Comparison of ENCODE assay signal across 1 cellular context in the genomic region with DNA sequence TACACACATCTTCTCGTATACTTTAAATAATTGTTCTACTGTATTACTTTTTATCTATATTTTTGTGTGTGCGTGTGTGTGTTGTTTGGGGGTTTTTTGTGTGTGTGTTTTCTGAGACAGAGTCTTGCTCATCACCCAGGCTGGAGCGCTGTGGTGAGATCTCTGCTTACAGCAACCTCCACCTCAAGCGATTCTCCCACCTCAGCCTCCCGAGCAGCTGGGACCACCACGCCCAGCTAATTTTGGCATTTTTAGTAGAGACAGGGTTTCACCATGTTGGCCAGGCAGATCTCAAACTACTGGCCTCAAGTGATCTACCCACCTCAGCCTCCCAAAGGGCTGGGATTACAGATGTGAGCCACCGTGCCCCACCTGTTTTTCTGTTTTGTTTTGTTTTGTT.
TF ChIP-seq lines count a peak whose summit lies in the region.

No MANE protein-coding gene starts in this region.

TF ChIP-seq in WTC11, 78 proteins besides CTCF, POLR2A, EP300 and RAD21 (continued from another document):
- TF ChIP-seq ARID4B (CRISPR knock-in tag; IDR thresholded peaks at IDR 0.05; ENCODE audit: borderline replicate concordance) (no peak), SP1 (CRISPR knock-in tag; conservative IDR thresholded peaks at IDR 0.05) (no peak), SOX15 (CRISPR knock-in tag; IDR thresholded peaks at IDR 0.05) (no peak), ZBTB21 (CRISPR knock-in tag; IDR thresholded peaks at IDR 0.05; ENCODE audit: borderline replicate concordance) (no peak), TEAD1 (CRISPR knock-in tag; IDR thresholded peaks at IDR 0.05) (no peak)
- TF ChIP-seq, protein P1, sequence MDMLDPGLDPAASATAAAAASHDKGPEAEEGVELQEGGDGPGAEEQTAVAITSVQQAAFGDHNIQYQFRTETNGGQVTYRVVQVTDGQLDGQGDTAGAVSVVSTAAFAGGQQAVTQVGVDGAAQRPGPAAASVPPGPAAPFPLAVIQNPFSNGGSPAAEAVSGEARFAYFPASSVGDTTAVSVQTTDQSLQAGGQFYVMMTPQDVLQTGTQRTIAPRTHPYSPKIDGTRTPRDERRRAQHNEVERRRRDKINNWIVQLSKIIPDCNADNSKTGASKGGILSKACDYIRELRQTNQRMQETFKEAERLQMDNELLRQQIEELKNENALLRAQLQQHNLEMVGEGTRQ (CRISPR knock-in tag; IDR thresholded peaks at IDR 0.05), result no peak
